ENCODE assay signal across 1 cellular context in genomic region chr17:14525551-14526455, GRCh38.
A peak's percentile ranks its signal among the peaks of the same experiment; 100 is the strongest.
TF ChIP-seq lines count a peak whose summit lies in the region.

No MANE protein-coding gene starts in this region.

TF ChIP-seq in GM23338, 12 proteins besides CTCF, POLR2A, EP300 and RAD21 (continued from another document):
- TF ChIP-seq NANOG (IDR thresholded peaks at IDR 0.05; ENCODE audit: borderline replicate concordance) (peak; percentile 64; the same call in 1 of the 2 replicates), ZNF462 (CRISPR knock-in tag; IDR thresholded peaks at IDR 0.05) (peak; percentile 1; the same call in 1 of the 2 replicates)
